13 cellular contexts compared by ENCODE assay signal in genomic region chr7:50216626-50217025, GRCh38.
DNase-seq lines count a peak whose midpoint lies in the region; ATAC-seq, FAIRE-seq and TF ChIP-seq lines count a peak whose summit lies in the region.
"Had no signal": no experiment of that assay in that cellular context is flagged by ENCODE, and none has a peak within 500 bp of the region (broad histone marks: within the 10 kb centered on the region; RNA-seq: fewer than 3 reads in every experiment).

No MANE protein-coding gene starts in this region.

- no peaks in the 10 kb centered on the region for H3K36me3 ChIP-seq in CD4-positive, CD25-positive, alpha-beta regulatory T cell (ENCODE audit: control insufficient read depth, insufficient read depth, low read length)
- no peaks in the 10 kb centered on the region for H3K36me3 ChIP-seq in naive thymus-derived CD4-positive, alpha-beta T cell (ENCODE audit: control insufficient read depth in 2 of 3, insufficient read depth in 3 of 3, low read length in 3 of 3)
- no peaks in the 10 kb centered on the region for H3K36me3 ChIP-seq in kidney (ENCODE audit: control insufficient read depth in 1 of 2, insufficient read depth in 2 of 2, low read length in 2 of 2)

- no peak for TF ChIP-seq CTCF in kidney (IDR thresholded peaks at IDR 0.05; ENCODE audit: borderline replicate concordance, extremely low read depth, insufficient read depth)

- H3K4me1 Mint-ChIP-seq in activated naive CD8-positive, alpha-beta T cell (ENCODE audit: low read depth): peaks cover 78% of the 10 kb centered on the region
- H3K4me1 Mint-ChIP-seq in activated naive CD8-positive, alpha-beta T cell treated with anti-CD3 and anti-CD28 coated beads for 36 hours: peaks cover 72% of the 10 kb centered on the region
- H3K4me1 Mint-ChIP-seq in CD4-positive, CD25-positive, alpha-beta regulatory T cell: peaks cover 5 to 54% (median 14%) of the 10 kb centered on the region in 4 donors
- H3K4me1 Mint-ChIP-seq in naive thymus-derived CD4-positive, alpha-beta T cell: peaks cover 48 to 87% (median 80%) of the 10 kb centered on the region in 7 donors
- H3K4me1 Mint-ChIP-seq: GM23338 had no signal

- POLR2A ChIA-PET in naive thymus-derived CD4-positive, alpha-beta T cell (lab: Charles Lee): interaction anchor here (1.4 to 16.5 kb wide), 4 partner anchors 11 to 93 kb away, joined by 6 to 416 read pairs (median 44); partner anchors contain the start of gene IKZF1

- no peaks in the 10 kb centered on the region for H3K27me3 Mint-ChIP-seq in activated naive CD8-positive, alpha-beta T cell
- no peaks in the 10 kb centered on the region for H3K27me3 Mint-ChIP-seq in activated naive CD8-positive, alpha-beta T cell treated with anti-CD3 and anti-CD28 coated beads for 36 hours
- H3K27me3 Mint-ChIP-seq in CD4-positive, CD25-positive, alpha-beta regulatory T cell: no peaks in the 10 kb centered on the region
- no peaks in the 10 kb centered on the region for H3K27me3 Mint-ChIP-seq in naive thymus-derived CD4-positive, alpha-beta T cell
- H3K27me3 Mint-ChIP-seq: CD4-positive, alpha-beta memory T cell; IgD-negative memory B cell had no signal

- peaks cover 17% of the 10 kb centered on the region for H3K4me1 ChIP-seq in CD4-positive, CD25-positive, alpha-beta regulatory T cell (ENCODE audit: control insufficient read depth, insufficient read depth, low read length, poor library complexity, severe bottlenecking)
- H3K4me1 ChIP-seq in naive thymus-derived CD4-positive, alpha-beta T cell (ENCODE audit: control insufficient read depth in 2 of 2, insufficient read depth in 2 of 2, low read length in 2 of 2): peaks cover 2 to 56% of the 10 kb centered on the region in 2 donors
- H3K4me1 ChIP-seq in kidney (ENCODE audit: control insufficient read depth in 1 of 2, insufficient read depth in 1 of 2, low read depth in 1 of 2, low read length in 2 of 2): no peaks in the 10 kb centered on the region
- H3K4me1 ChIP-seq: A549 had no signal

- no peak for FAIRE-seq in kidney (lab: Jason Lieb, UNC)
- FAIRE-seq: A549, GM12878 had no signal

- no peak overlapping the region for H3K27ac ChIP-seq in CD4-positive, CD25-positive, alpha-beta regulatory T cell (ENCODE audit: insufficient read depth, low read length, poor library complexity, severe bottlenecking)
- no peak overlapping the region for H3K27ac ChIP-seq in naive thymus-derived CD4-positive, alpha-beta T cell (ENCODE audit: low read depth, low read length)
- no peak overlapping the region for H3K27ac ChIP-seq in kidney (ENCODE audit: low read depth in 2 of 2, low read length in 2 of 2)
- H3K27ac ChIP-seq: A549 had no signal

- CTCF ChIA-PET in naive thymus-derived CD4-positive, alpha-beta T cell (lab: Charles Lee): no interaction called here

- intact Hi-C loops in naive thymus-derived CD4-positive, alpha-beta T cell (cut with micrococcal nuclease): loop anchor here in 1 of 2 donors (1.0 kb wide), 1 partner anchor 9 kb away; no protein-coding TSS in a partner anchor
- intact Hi-C loops in kidney (cut with DNase I): no loop called here
- intact Hi-C loops in cardiac septum (cut with DNase I): no loop called here

- H3K4me3 ChIP-seq in CD4-positive, CD25-positive, alpha-beta regulatory T cell (ENCODE audit: low read depth, low read length): no peak overlapping the region
- no peak overlapping the region for H3K4me3 ChIP-seq in naive thymus-derived CD4-positive, alpha-beta T cell (ENCODE audit: low read length)
- H3K4me3 ChIP-seq in kidney (ENCODE audit: low read length in 2 of 2): no peak overlapping the region
- H3K4me3 ChIP-seq: A549, GM12878, GM23338 had no signal

- peaks cover 0 to 10% of the 10 kb centered on the region in 2 experiments for H3K9me3 ChIP-seq in CD4-positive, CD25-positive, alpha-beta regulatory T cell (ENCODE audit: control insufficient read depth in 2 of 2, low read length in 2 of 2)
- no peaks in the 10 kb centered on the region for H3K9me3 ChIP-seq in naive thymus-derived CD4-positive, alpha-beta T cell (ENCODE audit: control insufficient read depth in 2 of 3, low read length in 3 of 3)
- H3K9me3 ChIP-seq in kidney (ENCODE audit: control insufficient read depth in 1 of 2, low read length in 2 of 2): no peaks in the 10 kb centered on the region
- H3K9me3 ChIP-seq: A549 had no signal

- H3K27ac Mint-ChIP-seq in activated naive CD8-positive, alpha-beta T cell: peak overlapping the region; percentile 23
- no peak overlapping the region for H3K27ac Mint-ChIP-seq in activated naive CD8-positive, alpha-beta T cell treated with anti-CD3 and anti-CD28 coated beads for 36 hours
- H3K27ac Mint-ChIP-seq in CD4-positive, CD25-positive, alpha-beta regulatory T cell: peak overlapping the region in 2 of 3 donors; percentile 59 to 83
- peak overlapping the region in 5 of 9 donors; percentile 7 to 86 (median 30) for H3K27ac Mint-ChIP-seq in naive thymus-derived CD4-positive, alpha-beta T cell
- H3K27ac Mint-ChIP-seq: GM23338, IgD-negative memory B cell had no signal

- DNase-seq in activated naive CD8-positive, alpha-beta T cell treated with anti-CD3 and anti-CD28 coated beads for 36 hours: no peak
- DNase-seq in CD4-positive, CD25-positive, alpha-beta regulatory T cell: no peak
- no peak for DNase-seq in naive thymus-derived CD4-positive, alpha-beta T cell
- no peak for DNase-seq in kidney
- no peak for DNase-seq in cardiac septum (ENCODE audit: low spot score)
- DNase-seq: CD4-positive, alpha-beta memory T cell; DMS79; H7 had no signal

- no peaks in the 10 kb centered on the region for H3K9me3 Mint-ChIP-seq in activated naive CD8-positive, alpha-beta T cell (ENCODE audit: low read depth)
- peaks cover 10% of the 10 kb centered on the region for H3K9me3 Mint-ChIP-seq in activated naive CD8-positive, alpha-beta T cell treated with anti-CD3 and anti-CD28 coated beads for 36 hours
- H3K9me3 Mint-ChIP-seq in CD4-positive, CD25-positive, alpha-beta regulatory T cell: peaks cover 0 to 11% (median 2%) of the 10 kb centered on the region in 7 donors
- H3K9me3 Mint-ChIP-seq in naive thymus-derived CD4-positive, alpha-beta T cell: peaks cover 0 to 17% (median 8%) of the 10 kb centered on the region in 11 donors
- H3K9me3 Mint-ChIP-seq: GM23338 had no signal

- H3K36me3 Mint-ChIP-seq in activated naive CD8-positive, alpha-beta T cell: peaks cover 5% of the 10 kb centered on the region
- peaks cover 7% of the 10 kb centered on the region for H3K36me3 Mint-ChIP-seq in activated naive CD8-positive, alpha-beta T cell treated with anti-CD3 and anti-CD28 coated beads for 36 hours
- H3K36me3 Mint-ChIP-seq in CD4-positive, CD25-positive, alpha-beta regulatory T cell: peaks cover 6% of the 10 kb centered on the region
- H3K36me3 Mint-ChIP-seq in naive thymus-derived CD4-positive, alpha-beta T cell: peaks cover 0 to 20% (median 4%) of the 10 kb centered on the region in 5 donors

- H3K9ac ChIP-seq in kidney (ENCODE audit: low read length in 2 of 2): no peak overlapping the region

- H3K27me3 ChIP-seq in CD4-positive, CD25-positive, alpha-beta regulatory T cell (ENCODE audit: control insufficient read depth, insufficient read depth, low read length): no peaks in the 10 kb centered on the region
- no peaks in the 10 kb centered on the region for H3K27me3 ChIP-seq in naive thymus-derived CD4-positive, alpha-beta T cell (ENCODE audit: control insufficient read depth in 2 of 2, insufficient read depth in 2 of 2, low read length in 2 of 2)

- no peak for ATAC-seq in CD4-positive, CD25-positive, alpha-beta regulatory T cell (ENCODE audit: low read depth in 2 of 2)
- ATAC-seq in naive thymus-derived CD4-positive, alpha-beta T cell: no peak
- ATAC-seq: A549, GM12878, GM23338 had no signal

- H3K4me3 Mint-ChIP-seq in activated naive CD8-positive, alpha-beta T cell: no peak overlapping the region
- H3K4me3 Mint-ChIP-seq in activated naive CD8-positive, alpha-beta T cell treated with anti-CD3 and anti-CD28 coated beads for 36 hours: no peak overlapping the region
- no peak overlapping the region for H3K4me3 Mint-ChIP-seq in CD4-positive, CD25-positive, alpha-beta regulatory T cell
- peak overlapping the region in 3 of 10 donors; percentile 12 to 56 (median 21) for H3K4me3 Mint-ChIP-seq in naive thymus-derived CD4-positive, alpha-beta T cell
- H3K4me3 Mint-ChIP-seq: GM23338, IgD-negative memory B cell had no signal
